ENCODE assay signal across 8 cellular contexts in the genomic region with DNA sequence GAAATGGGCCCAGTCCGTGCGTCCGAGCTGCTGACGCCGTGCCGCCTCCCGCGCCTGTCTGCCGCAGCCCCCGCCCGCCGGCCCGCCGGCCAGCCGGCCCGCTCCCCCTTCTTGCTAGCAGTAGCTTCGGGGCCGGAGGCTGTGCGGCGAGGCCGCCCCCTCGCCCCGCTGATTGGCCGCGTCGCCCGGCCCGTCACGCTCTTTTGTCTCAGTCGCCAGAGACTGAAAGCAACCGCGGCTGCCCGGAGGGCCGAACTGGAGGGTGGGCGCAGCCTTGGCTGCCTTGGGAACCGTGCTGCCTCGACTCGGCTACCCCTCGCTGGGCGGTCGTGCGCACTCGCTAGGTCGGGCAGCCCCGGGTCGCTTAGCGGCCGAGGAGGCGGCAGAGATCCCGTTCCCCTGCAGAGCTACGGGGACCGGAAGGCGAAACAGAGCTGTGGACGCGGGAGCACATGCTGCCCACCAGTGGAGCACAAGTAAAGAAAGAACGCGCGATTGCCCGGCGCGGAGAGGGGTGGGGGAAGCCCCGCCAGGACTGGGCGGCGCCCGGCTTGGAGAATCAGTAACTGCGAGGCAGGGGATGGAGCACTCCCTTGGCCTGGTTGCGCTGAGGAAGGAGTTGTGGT. TPM values are rescaled to one million over a fixed set of nuclear protein-coding genes. Genes with fewer than 3 reads are reported as not detected.
DNase-seq lines count a peak whose midpoint lies in the region; ATAC-seq, FAIRE-seq and TF ChIP-seq lines count a peak whose summit lies in the region.

Gene ZCCHC18, plus strand, starts transcription at position 198 of the 626 bp plus-strand sequence. CDS start 1,589 bp downstream, outside the sequence.

- peak within 1 kb of the TSS; percentile 90 for H3K4me3 Mint-ChIP-seq in activated naive CD8-positive, alpha-beta T cell treated with anti-CD3 and anti-CD28 coated beads for 36 hours

- peaks cover 10% of the 10 kb centered on the region for H3K36me3 Mint-ChIP-seq in activated naive CD8-positive, alpha-beta T cell treated with anti-CD3 and anti-CD28 coated beads for 36 hours

- ATAC-seq in GM21390 (IDR thresholded peaks at IDR 0.05; ENCODE audit: unreplicated experiment) (peak; percentile 61), Right ventricle myocardium inferior (peak; percentile 84), omental fat pad (ENCODE audit: low FRiP score) (peak; percentile 80)

- peak within 1 kb of the TSS; percentile 90 for H3K27ac Mint-ChIP-seq in activated naive CD8-positive, alpha-beta T cell treated with anti-CD3 and anti-CD28 coated beads for 36 hours

- H3K27me3 Mint-ChIP-seq in activated naive CD8-positive, alpha-beta T cell treated with anti-CD3 and anti-CD28 coated beads for 36 hours: no peaks in the 10 kb centered on the region

- FAIRE-seq in RCC 7860 (lab: Jason Lieb, UNC): peak; percentile 78

- DNase-seq in DMS79 treated with DMSO at 0.1 percent for 48 hours (lab: John Stamatoyannopoulos, UW): peak; percentile 22
- DNase-seq in HS-27A (ENCODE audit: low read depth): peak; percentile 31
- DNase-seq in RCC 7860 (ENCODE audit: low spot score): peak; percentile 45
- DNase-seq in activated naive CD8-positive, alpha-beta T cell treated with anti-CD3 and anti-CD28 coated beads for 36 hours: peak; percentile 69
- DNase-seq in Right ventricle myocardium inferior (ENCODE audit: missing footprints): peak; percentile 67
- DNase-seq in omental fat pad (ENCODE audit: low spot score): no peak
- DNase-seq in amniotic stem cell (lab: John Stamatoyannopoulos, UW): no peak

- no peaks in the 10 kb centered on the region for H3K9me3 Mint-ChIP-seq in activated naive CD8-positive, alpha-beta T cell treated with anti-CD3 and anti-CD28 coated beads for 36 hours

- H3K4me1 Mint-ChIP-seq in activated naive CD8-positive, alpha-beta T cell treated with anti-CD3 and anti-CD28 coated beads for 36 hours: peaks cover 38% of the 10 kb centered on the region

- intact Hi-C loops in Right ventricle myocardium inferior (cut with DNase I): no loop called here

- no peak for TF ChIP-seq CTCF in omental fat pad (IDR thresholded peaks at IDR 0.05)

RNA-seq across cellular contexts. Expression of gene ZCCHC18, which starts in this region (rescaled TPM):
- total RNA-seq in activated naive CD8-positive, alpha-beta T cell treated with anti-CD3 and anti-CD28 coated beads for 36 hours: 1 to 10 TPM; 5.5 to 5.8 TPM
- 0.22 TPM for total RNA-seq in Right ventricle myocardium inferior
- total RNA-seq in omental fat pad: 1 to 10 TPM in 2 of 4 donors, under 1 TPM in 2; 0.31 to 5.0 (median 1.0) TPM

Comparison
In these comparisons a context has a peak if more than half of its experiments do, and no peak if none do; other contexts are left out.
1. Peak in DNase-seq and ATAC-seq in Right ventricle myocardium inferior; RNA of the gene not detected or under 1 TPM.
2. DNase-seq: peak in DMS79 treated with DMSO at 0.1 percent for 48 hours (single experiment), HS-27A (single experiment), RCC 7860 (single experiment) and activated naive CD8-positive, alpha-beta T cell treated with anti-CD3 and anti-CD28 coated beads for 36 hours (single experiment); none in omental fat pad (single experiment) and amniotic stem cell (single experiment).
3. Peak in every context shown above with its lines, with median percentiles within 50 percentile points of each other: ATAC-seq.